Comparison of ENCODE assay signal across 29 cellular contexts in the genomic region with DNA sequence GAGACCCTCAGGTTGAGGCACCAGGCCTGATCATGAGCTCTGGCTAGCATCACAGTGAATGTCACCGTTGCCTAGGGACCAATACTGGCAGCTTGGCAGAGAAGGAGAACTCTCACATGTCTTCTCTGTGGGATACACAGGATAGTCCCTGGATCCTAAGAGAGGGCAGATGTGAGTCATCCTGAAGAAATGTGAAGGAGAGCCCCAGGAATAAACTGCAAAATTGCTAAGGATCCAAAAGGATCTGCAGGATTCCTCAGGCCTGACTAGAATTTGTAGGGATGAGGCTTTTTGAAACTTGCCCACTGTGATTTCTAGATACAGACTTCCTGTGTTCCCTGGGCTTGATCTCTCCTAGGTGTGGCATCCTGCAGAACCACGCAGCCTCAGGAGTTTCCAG.
"Had no signal": no experiment of that assay in that cellular context is flagged by ENCODE, and none has a peak within 500 bp of the region (broad histone marks: within the 10 kb centered on the region; RNA-seq: fewer than 3 reads in every experiment).

No MANE protein-coding gene starts in this region.

- H3K9me3 ChIP-seq: Peyer's patch had no signal

- H3K27ac ChIP-seq: Peyer's patch had no signal

- DNase-seq: activated CD4-positive, alpha-beta memory T cell treated with anti-CD3 and anti-CD28 coated beads for 36 hours; activated CD4-positive, alpha-beta T cell treated with anti-CD3 and anti-CD28 coated beads for 36 hours; activated CD4-positive, alpha-beta T cell treated with anti-CD3 and anti-CD28 coated beads, Interleukin-2, amount 50 U/mL, for 1 hour; activated CD8-positive, alpha-beta memory T cell treated with anti-CD3 and anti-CD28 coated beads, Interleukin-2, amount 50 U/mL, for 4 hours; activated effector memory CD4-positive, alpha-beta T cell treated with Interleukin-2 at 50 U/mL for 16 hours; activated naive CD4-positive, alpha-beta T cell treated with anti-CD3 and anti-CD28 coated beads, Interleukin-2, amount 10 ng/mL, durations not matched to agents 7 days and 5 days; activated naive CD8-positive, alpha-beta T cell treated with anti-CD3 and anti-CD28 coated beads, Interleukin-2, amount 50 U/mL, for 24 hours; activated T-cell treated with anti-CD3 and anti-CD28 coated beads, Interleukin-2, amount 50 U/mL, for 48 hours; central memory CD4-positive, alpha-beta T cell; Kasumi-1; KG1; MM.1S; MV-4-11; NCI-H1092; NCI-H1436 treated with DMSO at 0.1 percent for 48 hours; NCI-H1694 treated with DMSO at 0.1 percent for 48 hours; NCI-H2029; NCI-H510A; NCI-H526; NCI-H748 treated with DMSO at 0.1 percent for 48 hours; NK-92 treated with Interleukin-12 subunit alpha and Interleukin-12 subunit beta, amount 100 ng/mL, for 24 hours; PC-3; Peyer's patch; RPMI8226; SIG-M5; SW 1271 had no signal

- H3K36me3 ChIP-seq: Peyer's patch had no signal

- H3K4me3 ChIP-seq: Peyer's patch had no signal

- H3K4me1 ChIP-seq: Peyer's patch had no signal

- ATAC-seq: activated CD4-positive, alpha-beta T cell treated with anti-CD3 and anti-CD28 coated beads for 36 hours; activated CD4-positive, CD25-positive, alpha-beta regulatory T cell treated with anti-CD3 and anti-CD28 coated beads, Interleukin-2, amount 50 U/mL, for 24 hours; activated naive CD8-positive, alpha-beta T cell treated with anti-CD3 and anti-CD28 coated beads, Interleukin-2, amount 50 U/mL, for 24 hours; PC-3; WTC11 had no signal

- H3K27me3 ChIP-seq: Peyer's patch had no signal

- FAIRE-seq: TTC549 had no signal
